In genomic region chr13:80555796-80556195, GRCh38 we compare ENCODE assay signal across 24 cellular contexts.
"Had no signal": no experiment of that assay in that cellular context is flagged by ENCODE, and none has a peak within 500 bp of the region (broad histone marks: within the 10 kb centered on the region; RNA-seq: fewer than 3 reads in every experiment).

No MANE protein-coding gene starts in this region.

- DNase-seq: hippocampal formation; kidney; left colon; left lung; midbrain; mucosa of descending colon; naive thymus-derived CD4-positive, alpha-beta T cell; nucleus accumbens; pancreas; posterior cingulate gyrus; retina; right cardiac atrium; sigmoid colon; stimulated activated CD4-positive, alpha-beta T cell treated with anti-CD3 and anti-CD28 coated beads, Interleukin-1b, Interleukin-23, amount 100 ng/mL, for 48 hours; stimulated activated CD4-positive, alpha-beta T cell treated with anti-CD3 and anti-CD28 coated beads, Interleukin-2, amount 100 ng/mL, for 48 hours; stimulated activated CD4-positive, alpha-beta T cell treated with anti-CD3 and anti-CD28 coated beads, Interleukin-4, amount 100 ng/mL, for 4 hours; stimulated activated CD8-positive, alpha-beta memory T cell treated with anti-CD3 and anti-CD28 coated beads, Interleukin-4, amount 100 ng/mL, for 48 hours; stimulated activated naive CD4-positive, alpha-beta T cell treated with Interleukin-2 at 50 U/mL for 16 hours; stimulated activated naive CD8-positive, alpha-beta T cell treated with anti-CD3 and anti-CD28 coated beads, Interleukin-15, amount 100 ng/mL, for 72 hours; transverse colon; upper lobe of left lung had no signal

- H3K36me3 Mint-ChIP-seq: memory B cell; naive thymus-derived CD4-positive, alpha-beta T cell; natural killer cell treated with Interleukin-12 subunit alpha and Interleukin-12 subunit beta and Interleukin-15 and Interleukin-18, amount 100 ng/mL, for 72 hours; stimulated activated memory B cell treated with anti-CD40 and anti-IgM and Interleukin-4, amounts not matched to agents 10 μg/mL and 1 μg/mL and 100 μg/mL, for 72 hours had no signal

- H3K4me1 Mint-ChIP-seq: stimulated activated naive CD8-positive, alpha-beta T cell treated with anti-CD3 and anti-CD28 coated beads, Interleukin-15, amount 100 ng/mL, for 72 hours had no signal

- H3K27me3 Mint-ChIP-seq: memory B cell; naive thymus-derived CD4-positive, alpha-beta T cell; stimulated activated memory B cell treated with anti-CD40 and anti-IgM and Interleukin-4, amounts not matched to agents 10 μg/mL and 1 μg/mL and 100 μg/mL, for 72 hours; stimulated activated naive CD8-positive, alpha-beta T cell treated with anti-CD3 and anti-CD28 coated beads, Interleukin-15, amount 100 ng/mL, for 72 hours had no signal

- H3K9me3 Mint-ChIP-seq: memory B cell; natural killer cell treated with Interleukin-12 subunit alpha and Interleukin-12 subunit beta and Interleukin-15 and Interleukin-18, amount 100 ng/mL, for 72 hours had no signal

- H3K27ac Mint-ChIP-seq: memory B cell; naive thymus-derived CD4-positive, alpha-beta T cell; natural killer cell treated with Interleukin-12 subunit alpha and Interleukin-12 subunit beta and Interleukin-15 and Interleukin-18, amount 100 ng/mL, for 72 hours; stimulated activated memory B cell treated with anti-CD40 and anti-IgM and Interleukin-4, amounts not matched to agents 10 μg/mL and 1 μg/mL and 100 μg/mL, for 72 hours had no signal

- H3K4me3 Mint-ChIP-seq: memory B cell; naive thymus-derived CD4-positive, alpha-beta T cell; natural killer cell treated with Interleukin-12 subunit alpha and Interleukin-12 subunit beta and Interleukin-15 and Interleukin-18, amount 100 ng/mL, for 72 hours; stimulated activated memory B cell treated with anti-CD40 and anti-IgM and Interleukin-4, amounts not matched to agents 10 μg/mL and 1 μg/mL and 100 μg/mL, for 72 hours; stimulated activated naive CD8-positive, alpha-beta T cell treated with anti-CD3 and anti-CD28 coated beads, Interleukin-15, amount 100 ng/mL, for 72 hours had no signal

- FAIRE-seq: pancreas had no signal
